1 cellular context compared by ENCODE assay signal in the genomic region with DNA sequence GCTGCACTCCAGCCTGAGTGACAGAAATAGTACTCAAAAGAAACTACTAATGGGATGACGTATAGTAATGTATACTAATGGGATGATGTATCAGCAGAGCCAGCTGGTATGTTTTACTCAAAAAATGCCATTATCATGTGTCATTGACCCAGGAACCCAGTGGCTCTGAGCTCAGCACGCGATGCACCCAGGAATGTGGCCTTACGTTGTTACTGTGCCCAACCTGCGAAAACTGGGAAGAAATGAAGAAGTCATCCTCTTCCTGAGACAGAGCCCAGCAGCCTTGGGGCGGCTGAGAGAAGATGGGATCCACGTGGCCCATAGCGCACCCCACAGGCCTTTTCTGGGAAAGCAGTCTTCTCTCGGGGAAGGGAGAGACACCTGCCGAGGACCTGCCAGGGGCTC.
TF ChIP-seq lines count a peak whose summit lies in the region.

No MANE protein-coding gene starts in this region.

TF ChIP-seq in GM23338, 12 proteins besides CTCF, POLR2A, EP300 and RAD21 (continued from another document):
- TF ChIP-seq, protein P1, sequence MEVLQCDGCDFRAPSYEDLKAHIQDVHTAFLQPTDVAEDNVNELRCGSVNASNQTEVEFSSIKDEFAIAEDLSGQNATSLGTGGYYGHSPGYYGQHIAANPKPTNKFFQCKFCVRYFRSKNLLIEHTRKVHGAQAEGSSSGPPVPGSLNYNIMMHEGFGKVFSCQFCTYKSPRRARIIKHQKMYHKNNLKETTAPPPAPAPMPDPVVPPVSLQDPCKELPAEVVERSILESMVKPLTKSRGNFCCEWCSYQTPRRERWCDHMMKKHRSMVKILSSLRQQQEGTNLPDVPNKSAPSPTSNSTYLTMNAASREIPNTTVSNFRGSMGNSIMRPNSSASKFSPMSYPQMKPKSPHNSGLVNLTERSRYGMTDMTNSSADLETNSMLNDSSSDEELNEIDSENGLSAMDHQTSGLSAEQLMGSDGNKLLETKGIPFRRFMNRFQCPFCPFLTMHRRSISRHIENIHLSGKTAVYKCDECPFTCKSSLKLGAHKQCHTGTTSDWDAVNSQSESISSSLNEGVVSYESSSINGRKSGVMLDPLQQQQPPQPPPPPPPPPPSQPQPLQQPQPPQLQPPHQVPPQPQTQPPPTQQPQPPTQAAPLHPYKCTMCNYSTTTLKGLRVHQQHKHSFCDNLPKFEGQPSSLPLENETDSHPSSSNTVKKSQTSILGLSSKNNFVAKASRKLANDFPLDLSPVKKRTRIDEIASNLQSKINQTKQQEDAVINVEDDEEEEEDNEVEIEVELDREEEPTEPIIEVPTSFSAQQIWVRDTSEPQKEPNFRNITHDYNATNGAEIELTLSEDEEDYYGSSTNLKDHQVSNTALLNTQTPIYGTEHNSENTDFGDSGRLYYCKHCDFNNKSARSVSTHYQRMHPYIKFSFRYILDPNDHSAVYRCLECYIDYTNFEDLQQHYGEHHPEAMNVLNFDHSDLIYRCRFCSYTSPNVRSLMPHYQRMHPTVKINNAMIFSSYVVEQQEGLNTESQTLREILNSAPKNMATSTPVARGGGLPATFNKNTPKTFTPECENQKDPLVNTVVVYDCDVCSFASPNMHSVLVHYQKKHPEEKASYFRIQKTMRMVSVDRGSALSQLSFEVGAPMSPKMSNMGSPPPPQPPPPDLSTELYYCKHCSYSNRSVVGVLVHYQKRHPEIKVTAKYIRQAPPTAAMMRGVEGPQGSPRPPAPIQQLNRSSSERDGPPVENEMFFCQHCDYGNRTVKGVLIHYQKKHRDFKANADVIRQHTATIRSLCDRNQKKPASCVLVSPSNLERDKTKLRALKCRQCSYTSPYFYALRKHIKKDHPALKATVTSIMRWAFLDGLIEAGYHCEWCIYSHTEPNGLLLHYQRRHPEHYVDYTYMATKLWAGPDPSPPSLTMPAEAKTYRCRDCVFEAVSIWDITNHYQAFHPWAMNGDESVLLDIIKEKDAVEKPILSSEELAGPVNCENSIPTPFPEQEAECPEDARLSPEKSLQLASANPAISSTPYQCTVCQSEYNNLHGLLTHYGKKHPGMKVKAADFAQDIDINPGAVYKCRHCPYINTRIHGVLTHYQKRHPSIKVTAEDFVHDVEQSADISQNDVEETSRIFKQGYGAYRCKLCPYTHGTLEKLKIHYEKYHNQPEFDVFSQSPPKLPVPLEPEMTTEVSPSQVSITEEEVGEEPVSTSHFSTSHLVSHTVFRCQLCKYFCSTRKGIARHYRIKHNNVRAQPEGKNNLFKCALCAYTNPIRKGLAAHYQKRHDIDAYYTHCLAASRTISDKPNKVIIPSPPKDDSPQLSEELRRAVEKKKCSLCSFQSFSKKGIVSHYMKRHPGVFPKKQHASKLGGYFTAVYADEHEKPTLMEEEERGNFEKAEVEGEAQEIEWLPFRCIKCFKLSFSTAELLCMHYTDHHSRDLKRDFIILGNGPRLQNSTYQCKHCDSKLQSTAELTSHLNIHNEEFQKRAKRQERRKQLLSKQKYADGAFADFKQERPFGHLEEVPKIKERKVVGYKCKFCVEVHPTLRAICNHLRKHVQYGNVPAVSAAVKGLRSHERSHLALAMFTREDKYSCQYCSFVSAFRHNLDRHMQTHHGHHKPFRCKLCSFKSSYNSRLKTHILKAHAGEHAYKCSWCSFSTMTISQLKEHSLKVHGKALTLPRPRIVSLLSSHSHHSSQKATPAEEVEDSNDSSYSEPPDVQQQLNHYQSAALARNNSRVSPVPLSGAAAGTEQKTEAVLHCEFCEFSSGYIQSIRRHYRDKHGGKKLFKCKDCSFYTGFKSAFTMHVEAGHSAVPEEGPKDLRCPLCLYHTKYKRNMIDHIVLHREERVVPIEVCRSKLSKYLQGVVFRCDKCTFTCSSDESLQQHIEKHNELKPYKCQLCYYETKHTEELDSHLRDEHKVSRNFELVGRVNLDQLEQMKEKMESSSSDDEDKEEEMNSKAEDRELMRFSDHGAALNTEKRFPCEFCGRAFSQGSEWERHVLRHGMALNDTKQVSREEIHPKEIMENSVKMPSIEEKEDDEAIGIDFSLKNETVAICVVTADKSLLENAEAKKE (CRISPR knock-in tag; IDR thresholded peaks at IDR 0.05): no peak
- TF ChIP-seq CREB1 (CRISPR knock-in tag; IDR thresholded peaks at IDR 0.05; ENCODE audit: low read depth): no peak
- no peak for TF ChIP-seq EZH2phosphoT487 (IDR thresholded peaks at IDR 0.05; ENCODE audit: unreplicated experiment)
- TF ChIP-seq ZNF114 (CRISPR knock-in tag; IDR thresholded peaks at IDR 0.05): no peak
- no peak for TF ChIP-seq STAT1 (IDR thresholded peaks at IDR 0.05; ENCODE audit: unreplicated experiment)
- no peak for TF ChIP-seq JUNB (IDR thresholded peaks at IDR 0.05; ENCODE audit: unreplicated experiment)
- TF ChIP-seq, protein P2, sequence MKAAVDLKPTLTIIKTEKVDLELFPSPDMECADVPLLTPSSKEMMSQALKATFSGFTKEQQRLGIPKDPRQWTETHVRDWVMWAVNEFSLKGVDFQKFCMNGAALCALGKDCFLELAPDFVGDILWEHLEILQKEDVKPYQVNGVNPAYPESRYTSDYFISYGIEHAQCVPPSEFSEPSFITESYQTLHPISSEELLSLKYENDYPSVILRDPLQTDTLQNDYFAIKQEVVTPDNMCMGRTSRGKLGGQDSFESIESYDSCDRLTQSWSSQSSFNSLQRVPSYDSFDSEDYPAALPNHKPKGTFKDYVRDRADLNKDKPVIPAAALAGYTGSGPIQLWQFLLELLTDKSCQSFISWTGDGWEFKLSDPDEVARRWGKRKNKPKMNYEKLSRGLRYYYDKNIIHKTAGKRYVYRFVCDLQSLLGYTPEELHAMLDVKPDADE (IDR thresholded peaks at IDR 0.05): no peak
